ENCODE assay signal across 8 cellular contexts in genomic region chr11:12280838-12281565, GRCh38.
A peak's percentile ranks its signal among the peaks of the same experiment; 100 is the strongest.
DNase-seq lines count a peak whose midpoint lies in the region; ATAC-seq, FAIRE-seq and TF ChIP-seq lines count a peak whose summit lies in the region.
"Had no signal": no experiment of that assay in that cellular context is flagged by ENCODE, and none has a peak within 500 bp of the region (broad histone marks: within the 10 kb centered on the region; RNA-seq: fewer than 3 reads in every experiment).

No MANE protein-coding gene starts in this region.

- H3K23ac ChIP-seq in IMR-90 (ENCODE audit: low read depth, low read length) (peak overlapping the region; percentile 26; the same call in 1 of the 2 replicates), H1 (ENCODE audit: insufficient read length) (no peak overlapping the region)

- H3K27ac ChIP-seq in DND-41 (ENCODE audit: low read length) (peak overlapping the region; percentile 50; the same call in 1 of the 2 replicates), IMR-90 (ENCODE audit: insufficient read depth, low read length) (peak overlapping the region; percentile 9; the same call in 1 of the 2 replicates), H1 (ENCODE audit: low read depth, low read length) (no peak overlapping the region)

- no TSS peak for BruUV-seq in IMR-90 (replicated peaks; lab: Mats Ljungman, UMichigan)

- H3K9ac ChIP-seq in DND-41 (ENCODE audit: low read depth, low read length) (no peak overlapping the region), IMR-90 (ENCODE audit: low read depth, low read length) (no peak overlapping the region), H1 (replicated peaks in 1 of 4; ENCODE audit: extremely low read depth in 1 of 4, low read depth in 3 of 4, low read length in 3 of 4) (no peak overlapping the region)

- H3K14ac ChIP-seq in IMR-90 (replicated peaks; ENCODE audit: low read depth, low read length) (peak overlapping the region; percentile 62; the same call in 1 of the 2 replicates), H1 (ENCODE audit: insufficient read length) (no peak overlapping the region)

- H4K5ac ChIP-seq in IMR-90 (ENCODE audit: low read depth, low read length): peak overlapping the region; percentile 18; the same call in 1 of the 2 replicates
- no peak overlapping the region for H4K5ac ChIP-seq in H1 (ENCODE audit: insufficient read length, low read depth, low read length)

- H3K27me3 ChIP-seq in DND-41 (ENCODE audit: insufficient read depth, low read length, poor library complexity) (no peaks in the 10 kb centered on the region), IMR-90 (ENCODE audit: control insufficient read depth, insufficient read depth, low read length) (no peaks in the 10 kb centered on the region), H1 (replicated peaks in 1 of 4; ENCODE audit: control insufficient read depth in 3 of 4, extremely low read depth in 1 of 4, insufficient read depth in 3 of 4, low read length in 3 of 4) (no peaks in the 10 kb centered on the region)

- H3K4me3 ChIP-seq in DND-41 (ENCODE audit: low read depth in 1 of 2, low read length in 2 of 2) (no peak overlapping the region), IMR-90 (ENCODE audit: insufficient read depth, low read depth, low read length) (no peak overlapping the region), H1 (ENCODE audit: extremely low read depth in 1 of 4, insufficient read depth in 2 of 4, low read depth in 3 of 4, low read length in 4 of 4) (no peak overlapping the region)
- H3K4me3 ChIP-seq: skin epidermis had no signal

- peaks cover 27% of the 10 kb centered on the region for H3K9me1 ChIP-seq in IMR-90 (ENCODE audit: insufficient read depth, low read length)

- no peaks in the 10 kb centered on the region for H3K79me2 ChIP-seq in DND-41 (ENCODE audit: insufficient read depth, low read length)
- no peaks in the 10 kb centered on the region for H3K79me2 ChIP-seq in H1 (ENCODE audit: control insufficient read depth in 1 of 2, insufficient read depth in 2 of 2, low read length in 2 of 2)

- WGBS in IMR-90 (ENCODE audit: extremely low coverage in 2 of 2, insufficient read length in 1 of 2), 2 experiments: 80% methylated on average over 2 of the region's 15 CpGs; no CpG with 5 or more reads in 1 of the 2 experiments
- 93% methylated on average over 11 of the region's 15 CpGs; no CpG with 5 or more reads in 1 of the 2 experiments for WGBS in H1 (ENCODE audit: extremely low coverage in 1 of 2, insufficient coverage in 1 of 2, insufficient read length in 1 of 2, insufficient replicate concordance in 2 of 2, low coverage in 1 of 2, low lambda C conversion rate in 2 of 2, missing lambda C conversion rate in 1 of 2), 2 experiments

- CTCF ChIA-PET in IMR-90 (lab: Yijun Ruan, JAX) (interaction anchor here (0.6 to 3.3 kb wide), 9 partner anchors 44 to 282 kb away, joined by 3 to 17 read pairs (median 5); no protein-coding TSS in a partner anchor), H1 (lab: Charles Lee; ENCODE audit: partially characterized antibody) (interaction anchor here (0.5 to 22.1 kb wide), 50 partner anchors 8 to 481 kb away, joined by 3 to 403 read pairs (median 4); partner anchors contain the start of gene MICAL2)

- TF ChIP-seq EP300 in H1 (IDR thresholded peaks at IDR 0.05; ENCODE audit: borderline replicate concordance in 1 of 2, low read depth in 2 of 2, low read length in 2 of 2): no peak

- no peak overlapping the region for H2BK12ac ChIP-seq in H1 (ENCODE audit: low read depth, low read length)

- ATAC-seq in DND-41 (ENCODE audit: insufficient read depth, low read depth) (no peak), IMR-90 (ENCODE audit: low read depth) (no peak), GM19328 (IDR thresholded peaks at IDR 0.05; ENCODE audit: unreplicated experiment) (no peak)

- H3K4me2 ChIP-seq in DND-41 (ENCODE audit: insufficient read depth, low read length) (no peak overlapping the region), IMR-90 (ENCODE audit: low read depth, low read length) (no peak overlapping the region), H1 (ENCODE audit: insufficient read depth in 1 of 2, low read depth in 2 of 2, low read length in 2 of 2) (no peak overlapping the region)

- no peaks in the 10 kb centered on the region for H3K36me3 ChIP-seq in DND-41 (ENCODE audit: insufficient read depth, low read length)
- H3K36me3 ChIP-seq in IMR-90 (ENCODE audit: control insufficient read depth, insufficient read depth, low read length): no peaks in the 10 kb centered on the region
- no peaks in the 10 kb centered on the region for H3K36me3 ChIP-seq in H1 (ENCODE audit: control insufficient read depth in 2 of 4, insufficient read depth in 4 of 4, low read length in 3 of 4)

- TF ChIP-seq RAD21 in IMR-90 (IDR thresholded peaks at IDR 0.05; ENCODE audit: low read length) (no peak), H1 (IDR thresholded peaks at IDR 0.05 in 1 of 2, conservative IDR thresholded peaks at IDR 0.05 in 1 of 2; ENCODE audit: low read depth in 2 of 2, low read length in 2 of 2) (no peak)

- dilution Hi-C loops in IMR-90 (cut with HindIII; ENCODE audit: low sequenced_read_pairs, unreplicated experiment): no loop called here

- H3K23me2 ChIP-seq in H1 (ENCODE audit: low read depth, low read length): no peaks in the 10 kb centered on the region

- DNase-seq in DND-41: no peak
- DNase-seq in IMR-90: peak; percentile 65
- DNase-seq in H1 (ENCODE audit: low read depth in 1 of 2, low spot score in 2 of 2): peak in 1 of 2 experiments; percentile 24
- peak; percentile 22 for DNase-seq in stimulated activated CD4-positive, alpha-beta T cell treated with anti-CD3 and anti-CD28 coated beads, Interleukin-1b, Interleukin-23, amount 100 ng/mL, for 48 hours
- DNase-seq in NCI-H1417 (lab: John Stamatoyannopoulos, UW): no peak
- DNase-seq in AML-193 (lab: John Stamatoyannopoulos, UW): no peak

- H2AFZ ChIP-seq in DND-41 (ENCODE audit: low read depth, low read length) (no peak overlapping the region), IMR-90 (replicated peaks; ENCODE audit: low read length, poor library complexity) (peak overlapping the region; percentile 33), H1 (ENCODE audit: low read length) (no peak overlapping the region)

- H2BK15ac ChIP-seq in IMR-90 (ENCODE audit: low read depth, low read length): peak overlapping the region; percentile 86; the same call in 2 of the 3 replicates
- H2BK15ac ChIP-seq in H1 (ENCODE audit: low read length): no peak overlapping the region

- no peak overlapping the region for H2AK9ac ChIP-seq in IMR-90 (replicated peaks; ENCODE audit: low read depth, low read length, poor library complexity)

- in situ Hi-C loops in IMR-90 (cut with MboI; ENCODE audit: low sequenced_read_pairs): loop anchor here (5.0 to 25.0 kb wide), 3 partner anchors 234 to 1244 kb away; no protein-coding TSS in a partner anchor

- peak overlapping the region; percentile 87 for H3K4ac ChIP-seq in IMR-90 (ENCODE audit: low read depth, low read length)
- no peak overlapping the region for H3K4ac ChIP-seq in H1 (replicated peaks; ENCODE audit: insufficient read length, low read depth, low read length)

- H3K79me1 ChIP-seq in IMR-90 (ENCODE audit: low read depth in 1 of 2, low read length in 2 of 2): peaks cover 19 to 34% of the 10 kb centered on the region in 2 experiments
- H3K79me1 ChIP-seq in H1 (ENCODE audit: low read depth, low read length): no peaks in the 10 kb centered on the region

- no peak for FAIRE-seq in H1 (lab: Jason Lieb, UNC)

- H3K56ac ChIP-seq in IMR-90 (ENCODE audit: extremely low read depth, insufficient read depth, low read length): peak overlapping the region; percentile 57; the same call in 1 of the 2 replicates
- no peak overlapping the region for H3K56ac ChIP-seq in H1 (replicated peaks; ENCODE audit: insufficient read length, low read depth, low read length)

- H3K18ac ChIP-seq in IMR-90 (ENCODE audit: low read depth, low read length) (no peak overlapping the region), H1 (ENCODE audit: extremely low read depth, low read length) (no peak overlapping the region)

- intact Hi-C loops in IMR-90 (cut with micrococcal nuclease): loop anchor here (1.0 to 5.0 kb wide), 7 partner anchors 44 to 434 kb away; partner anchors contain the start of gene MICAL2

- 0 out of 2 replicates have a peak, but pooled peaks cover 3% of the 10 kb centered on the region for H3K4me1 ChIP-seq in DND-41 (ENCODE audit: insufficient read depth, low read length)
- H3K4me1 ChIP-seq in IMR-90 (ENCODE audit: control insufficient read depth, insufficient read depth, low read length): peaks cover 19% of the 10 kb centered on the region
- H3K4me1 ChIP-seq in H1 (replicated peaks in 1 of 4; ENCODE audit: control insufficient read depth in 3 of 4, insufficient read depth in 4 of 4, low read length in 3 of 4): peaks cover 0 to 6% (median 0%) of the 10 kb centered on the region in 4 experiments; a peak in 1 of 7 replicates

- H2BK5ac ChIP-seq in IMR-90 (ENCODE audit: low read depth, low read length, poor library complexity, severe bottlenecking) (peak overlapping the region; percentile 29), H1 (ENCODE audit: low read depth, low read length) (no peak overlapping the region)

- H4K91ac ChIP-seq in IMR-90 (ENCODE audit: insufficient read depth, low read depth, low read length) (peak overlapping the region; percentile 81), H1 (replicated peaks; ENCODE audit: insufficient read length, low read length) (peak overlapping the region; percentile 37)

- H4K20me1 ChIP-seq in DND-41 (ENCODE audit: insufficient read depth, low read length) (no peaks in the 10 kb centered on the region), IMR-90 (ENCODE audit: insufficient read depth, low read length) (no peaks in the 10 kb centered on the region), H1 (replicated peaks in 1 of 2; ENCODE audit: control insufficient read depth in 1 of 2, insufficient read depth in 2 of 2, low read length in 2 of 2) (no peaks in the 10 kb centered on the region)

- peak overlapping the region; percentile 85 for H2BK20ac ChIP-seq in IMR-90 (ENCODE audit: low read depth, low read length)
- H2BK20ac ChIP-seq in H1 (ENCODE audit: low read length): no peak overlapping the region

- POLR2A ChIA-PET in IMR-90 (lab: Charles Lee; ENCODE audit: unreplicated experiment) (interaction anchor here (1.1 kb wide), 1 partner anchor 194 kb away, joined by 6 read pairs; no protein-coding TSS in a partner anchor), H1 (lab: Charles Lee; ENCODE audit: partially characterized antibody) (no interaction called here)

- TF ChIP-seq CTCF in DND-41 (IDR thresholded peaks at IDR 0.05; ENCODE audit: borderline replicate concordance, extremely low read depth, low read length, poor library complexity, severe bottlenecking): no peak
- no peak for TF ChIP-seq CTCF in IMR-90 (conservative IDR thresholded peaks at IDR 0.05; ENCODE audit: low read depth, low read length)
- no peak for TF ChIP-seq CTCF in H1 (IDR thresholded peaks at IDR 0.05; ENCODE audit: control extremely low read depth in 1 of 3, insufficient read depth in 1 of 3, low read depth in 1 of 3, low read length in 3 of 3)

- H2BK120ac ChIP-seq in IMR-90 (ENCODE audit: low read depth, low read length) (peak overlapping the region; percentile 91), H1 (replicated peaks; ENCODE audit: low read depth, low read length) (no peak overlapping the region)

- H4K8ac ChIP-seq in IMR-90 (ENCODE audit: low read depth in 2 of 2, low read length in 2 of 2): peak overlapping the region in 1 of 2 experiments; percentile 84; a peak in 2 of 4 replicates
- H4K8ac ChIP-seq in H1 (ENCODE audit: extremely low read depth, insufficient read depth, low read length): no peak overlapping the region

- TF ChIP-seq POLR2A in IMR-90 (IDR thresholded peaks at IDR 0.05; ENCODE audit: low read depth, low read length) (no peak), H1 (IDR thresholded peaks at IDR 0.05; ENCODE audit: control extremely low read depth in 1 of 2, low read depth in 2 of 2, low read length in 2 of 2) (no peak)

- H2AK5ac ChIP-seq in IMR-90 (ENCODE audit: low read depth, low read length) (peak overlapping the region; percentile 96), H1 (ENCODE audit: low read depth, low read length) (no peak overlapping the region)

- H3K9me3 ChIP-seq in DND-41 (ENCODE audit: insufficient read depth, low read length, severe bottlenecking) (no peaks in the 10 kb centered on the region), IMR-90 (ENCODE audit: control insufficient read depth, insufficient read depth, low read length) (no peaks in the 10 kb centered on the region), H1 (ENCODE audit: insufficient read depth in 2 of 2, low read depth in 1 of 2, low read length in 1 of 2) (no peaks in the 10 kb centered on the region)

Comparison
In these comparisons a context has a peak if more than half of its experiments do, and no peak if none do; other contexts are left out.
1. DNase-seq: peak in IMR-90 (single experiment) and stimulated activated CD4-positive, alpha-beta T cell treated with anti-CD3 and anti-CD28 coated beads, Interleukin-1b, Interleukin-23, amount 100 ng/mL, for 48 hours (single experiment); none in DND-41 (single experiment), NCI-H1417 (0 of 3) and AML-193 (0 of 2).